ENCODE assay signal across 15 cellular contexts in the genomic region with DNA sequence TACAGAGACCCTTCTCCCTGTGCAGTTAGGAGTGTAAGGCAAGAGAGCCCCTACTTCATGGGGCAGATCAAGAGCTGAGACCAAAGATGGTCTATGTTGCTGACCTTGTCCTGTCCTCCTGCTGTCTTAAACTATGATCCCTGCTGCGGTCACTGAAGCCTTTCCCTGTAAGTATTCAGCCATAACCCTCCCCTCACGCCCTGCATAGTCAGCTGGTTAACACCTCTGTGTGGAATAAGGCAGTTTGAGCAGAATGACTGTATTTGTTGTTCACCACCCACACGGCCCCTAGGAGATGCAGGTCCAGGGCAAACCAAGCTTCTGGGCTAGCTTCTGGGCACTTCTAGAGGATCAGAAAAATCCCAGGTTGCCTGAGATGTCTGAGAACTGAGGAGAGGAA. TPM values are rescaled to one million over a fixed set of nuclear protein-coding genes. Genes with fewer than 3 reads are reported as not detected.
A peak's percentile ranks its signal among the peaks of the same experiment; 100 is the strongest.
DNase-seq lines count a peak whose midpoint lies in the region; ATAC-seq, FAIRE-seq and TF ChIP-seq lines count a peak whose summit lies in the region.
"Had no signal": no experiment of that assay in that cellular context is flagged by ENCODE, and none has a peak within 500 bp of the region (broad histone marks: within the 10 kb centered on the region; RNA-seq: fewer than 3 reads in every experiment).

No MANE protein-coding gene starts in this region.

- H3K27me3 ChIP-seq in esophagus squamous epithelium (no peaks in the 10 kb centered on the region), sigmoid colon (no peaks in the 10 kb centered on the region)

- no peak for TF ChIP-seq CTCF in D721Med (IDR thresholded peaks at IDR 0.05; ENCODE audit: insufficient read depth, missing control alignments)
- TF ChIP-seq CTCF in esophagus squamous epithelium (IDR thresholded peaks at IDR 0.05): no peak
- no peak for TF ChIP-seq CTCF in sigmoid colon (IDR thresholded peaks at IDR 0.05)

- H3K4me3 ChIP-seq in esophagus squamous epithelium (no peak overlapping the region), sigmoid colon (no peak overlapping the region)

- ATAC-seq in HG02973 (IDR thresholded peaks at IDR 0.05; ENCODE audit: unreplicated experiment) (no peak), GM18870 (IDR thresholded peaks at IDR 0.05; ENCODE audit: unreplicated experiment) (no peak)

- TF ChIP-seq EP300 in sigmoid colon (IDR thresholded peaks at IDR 0.05): no peak

- DNase-seq in D721Med (ENCODE audit: insufficient read length, low spot score): peak; percentile 1
- DNase-seq in NCI-H460 (ENCODE audit: extremely low read depth, low read depth): peak; percentile 17
- DNase-seq in esophagus squamous epithelium (lab: John Stamatoyannopoulos, UW): no peak
- no peak for DNase-seq in sigmoid colon
- no peak for DNase-seq in SKM-1 (lab: John Stamatoyannopoulos, UW; ENCODE audit: unreplicated experiment)
- DNase-seq in AML-193 (lab: John Stamatoyannopoulos, UW): no peak
- DNase-seq: CD4-positive, CD25-positive, alpha-beta regulatory T cell; islet precursor cell; NCI-H1092 treated with DMSO at 0.1 percent for 48 hours; NCI-H510A treated with DMSO at 0.1 percent for 48 hours; nephron progenitor cell; RPMI8226 had no signal

- intact Hi-C loops in esophagus squamous epithelium (cut with DNase I): no loop called here
- intact Hi-C loops in sigmoid colon (cut with DNase I): loop anchor here (2.0 kb wide), 1 partner anchor 38 kb away; no protein-coding TSS in a partner anchor

- no peaks in the 10 kb centered on the region for H3K36me3 ChIP-seq in esophagus squamous epithelium
- H3K36me3 ChIP-seq in sigmoid colon: no peaks in the 10 kb centered on the region

- WGBS in esophagus squamous epithelium, 2 donors: 70 to 87% methylated on average over 3 of the region's 3 CpGs
- WGBS in sigmoid colon, 2 donors: 69 to 73% methylated on average over 3 of the region's 3 CpGs

- TF ChIP-seq POLR2A in esophagus squamous epithelium (IDR thresholded peaks at IDR 0.05) (no peak), sigmoid colon (IDR thresholded peaks at IDR 0.05) (no peak)

- H3K4me1 ChIP-seq in esophagus squamous epithelium (peaks cover 28 to 67% (median 56%) of the 10 kb centered on the region in 3 donors), sigmoid colon (peaks cover 0 to 25% (median 19%) of the 10 kb centered on the region in 4 donors)

- no peaks in the 10 kb centered on the region for H3K9me3 ChIP-seq in esophagus squamous epithelium
- no peaks in the 10 kb centered on the region for H3K9me3 ChIP-seq in sigmoid colon

- no peak for FAIRE-seq in D721Med (lab: Jason Lieb, UNC)

- H3K27ac ChIP-seq in esophagus squamous epithelium (peak overlapping the region; percentile 66 to 89 (median 77)), sigmoid colon (peak overlapping the region; percentile 27 to 71 (median 56))

RNA-seq across cellular contexts. Expression of a gene that starts 0.4 kb away (rescaled TPM):
- total RNA-seq in NCI-H460 (2014; rRNA removed; shearing (Covaris generic)): 0.07 and 1.0 TPM in 2 replicates
- 1.3 TPM in 1 of 2 replicates, not detected in the other for polyA plus RNA-seq in NCI-H460 (2014; cell fraction: nucleus; rRNA removed)
- total RNA-seq in esophagus squamous epithelium: 10 to 100 TPM in 1 of 4 donors, 1 to 10 TPM in 3; 1.4 to 10.7 (median 5.0) TPM
- 1 to 10 TPM in 2 of 4 donors, under 1 TPM in 2; 0.95 to 8.9 (median 2.2) TPM for total RNA-seq in sigmoid colon
- 1,000 to 10,000 TPM in 1 of 3 donors, 100 to 1,000 TPM in 2; 300 to 1,233 (median 443) TPM for polyA plus RNA-seq in sigmoid colon
- total RNA-seq: CD4-positive, CD25-positive, alpha-beta regulatory T cell had no signal
- polyA plus RNA-seq: CD4-positive, CD25-positive, alpha-beta regulatory T cell had no signal

RNA-seq across cellular contexts. Expression of a gene that starts 1.0 kb away (rescaled TPM):
- not detected in 2 replicates for total RNA-seq in NCI-H460 (2014; rRNA removed; shearing (Covaris generic))
- not detected in 2 replicates for polyA plus RNA-seq in NCI-H460 (2014; cell fraction: nucleus; rRNA removed)
- total RNA-seq in esophagus squamous epithelium (not detected), sigmoid colon (not detected)
- polyA plus RNA-seq in sigmoid colon: not detected
- total RNA-seq: CD4-positive, CD25-positive, alpha-beta regulatory T cell; fibroblast of villous mesenchyme had no signal
- polyA plus RNA-seq: CD4-positive, CD25-positive, alpha-beta regulatory T cell had no signal

RNA-seq across cellular contexts. Expression of a gene that starts 23.0 kb away (rescaled TPM):
- total RNA-seq in NCI-H460 (2014; rRNA removed; shearing (Covaris generic)): 43.7 and 47.5 TPM in 2 replicates
- 77.7 and 103 TPM in 2 replicates for polyA plus RNA-seq in NCI-H460 (2014; cell fraction: nucleus; rRNA removed)
- 10 to 100 TPM; 23.9 to 36.7 (median 28.1) TPM for total RNA-seq in esophagus squamous epithelium
- 10 to 100 TPM; 29.9 to 37.4 (median 33.5) TPM for total RNA-seq in sigmoid colon
- 10 to 100 TPM in 1 of 3 donors, 1 to 10 TPM in 2; 5.5 to 19.8 (median 9.0) TPM for polyA plus RNA-seq in sigmoid colon

RNA-seq across cellular contexts. Expression of a gene that starts 27.9 kb away (rescaled TPM):
- not detected in 2 replicates for total RNA-seq in NCI-H460 (2014; rRNA removed; shearing (Covaris generic))
- 0.11 TPM in 1 of 2 replicates, not detected in the other for polyA plus RNA-seq in NCI-H460 (2014; cell fraction: nucleus; rRNA removed)
- total RNA-seq in esophagus squamous epithelium (1 to 10 TPM; 1.7 to 4.6 (median 3.1) TPM), sigmoid colon (10 to 100 TPM in 1 of 4 donors, 1 to 10 TPM in 3; 3.0 to 10.8 (median 9.2) TPM)
- under 1 TPM in 2 of 3 donors, not detected in 1; 0.60 to 0.95 TPM for polyA plus RNA-seq in sigmoid colon
- total RNA-seq: CD4-positive, CD25-positive, alpha-beta regulatory T cell had no signal
- polyA plus RNA-seq: CD4-positive, CD25-positive, alpha-beta regulatory T cell had no signal

RNA-seq across cellular contexts. Expression of a gene that starts 42.8 kb away (rescaled TPM):
- total RNA-seq in NCI-H460 (2014; rRNA removed; shearing (Covaris generic)): 1.8 and 2.9 TPM in 2 replicates
- 0.74 and 1.8 TPM in 2 replicates for polyA plus RNA-seq in NCI-H460 (2014; cell fraction: nucleus; rRNA removed)
- total RNA-seq in esophagus squamous epithelium (1 to 10 TPM; 3.0 to 7.6 (median 6.2) TPM), sigmoid colon (10 to 100 TPM in 2 of 4 donors, 1 to 10 TPM in 2; 6.2 to 11.6 (median 9.4) TPM)
- 1 to 10 TPM; 2.4 to 7.0 (median 3.9) TPM for polyA plus RNA-seq in sigmoid colon

Comparison
In these comparisons a context has a peak if more than half of its experiments do, and no peak if none do; other contexts are left out.
1. DNase-seq: peak in D721Med (single experiment) and NCI-H460 (single experiment); none in esophagus squamous epithelium (single experiment), sigmoid colon (single experiment), SKM-1 (single experiment) and AML-193 (0 of 2).